ENCODE assay signal across 19 cellular contexts in the genomic region with DNA sequence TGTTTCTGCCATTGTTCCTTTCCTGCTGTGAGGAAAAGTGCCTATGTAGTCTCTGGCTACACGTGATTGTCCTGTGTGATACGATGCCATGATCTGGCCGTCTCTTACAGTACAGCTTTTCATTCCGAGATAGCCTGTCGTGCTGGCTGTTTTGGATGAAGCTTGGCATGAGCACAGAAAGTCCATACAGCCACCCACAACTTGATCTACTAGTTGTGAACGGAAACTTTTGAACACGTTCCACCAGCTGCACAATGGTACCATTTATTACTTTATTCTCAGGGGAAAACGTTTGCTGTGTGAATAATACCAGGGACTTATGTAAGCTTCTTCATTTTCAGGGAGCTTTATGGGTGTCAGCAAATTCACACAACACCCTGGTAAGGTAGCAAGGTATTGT.
DNase-seq lines count a peak whose midpoint lies in the region; ATAC-seq and TF ChIP-seq lines count a peak whose summit lies in the region.
"Had no signal": no experiment of that assay in that cellular context is flagged by ENCODE, and none has a peak within 500 bp of the region (broad histone marks: within the 10 kb centered on the region; RNA-seq: fewer than 3 reads in every experiment).

No MANE protein-coding gene starts in this region.

- no TSS peak for BruUV-seq in mammary epithelial cell (replicated peaks; lab: Mats Ljungman, UMichigan)

- H3K9me3 ChIP-seq in mammary epithelial cell (replicated peaks; ENCODE audit: insufficient read depth, low read length) (no peaks in the 10 kb centered on the region), suprapubic skin (no peaks in the 10 kb centered on the region)
- H3K9me3 ChIP-seq: BE2C had no signal

- H3K9ac ChIP-seq in mammary epithelial cell (ENCODE audit: insufficient read depth, low read length): no peak overlapping the region

- no peak overlapping the region for H3K27ac Mint-ChIP-seq in activated CD4-positive, alpha-beta memory T cell treated with anti-CD3 and anti-CD28 coated beads, Interleukin-2, amount 10 ng/mL, durations not matched to agents 7 days and 5 days
- H3K27ac Mint-ChIP-seq: CD8-positive, alpha-beta T cell had no signal

- POLR2A ChIA-PET in activated CD4-positive, alpha-beta memory T cell treated with anti-CD3 and anti-CD28 coated beads, Interleukin-2, amount 10 ng/mL, durations not matched to agents 7 days and 5 days (lab: Charles Lee): no interaction called here

- CTCF ChIA-PET in mammary epithelial cell (lab: Charles Lee; ENCODE audit: low non-redundant PET): no interaction called here
- CTCF ChIA-PET in activated CD4-positive, alpha-beta memory T cell treated with anti-CD3 and anti-CD28 coated beads, Interleukin-2, amount 10 ng/mL, durations not matched to agents 7 days and 5 days (lab: Charles Lee): no interaction called here

- H3K27ac ChIP-seq in mammary epithelial cell (ENCODE audit: insufficient read depth, low read depth, low read length) (no peak overlapping the region), suprapubic skin (peak overlapping the region; percentile 36)

- no peak for DNase-seq in Right ventricle myocardium inferior (ENCODE audit: missing footprints)
- DNase-seq in cardiac septum (ENCODE audit: low spot score): no peak
- DNase-seq in mammary epithelial cell: peak; percentile 42
- DNase-seq in left lobe of liver (ENCODE audit: low spot score): peak; percentile 38
- no peak for DNase-seq in suprapubic skin (ENCODE audit: low spot score in 2 of 2)
- DNase-seq in NCI-H526 (lab: John Stamatoyannopoulos, UW): no peak
- DNase-seq in activated CD4-positive, alpha-beta memory T cell treated with anti-CD3 and anti-CD28 coated beads, Interleukin-2, amount 10 ng/mL, durations not matched to agents 7 days and 5 days: no peak
- DNase-seq: 8988T; BE2C; CD8-positive, alpha-beta T cell; DMS79 treated with DMSO at 0.1 percent for 48 hours; HCEC 1CT; NCI-H1048; NCI-H2107; NCI-H2227 treated with DMSO at 0.1 percent for 48 hours; NCI-H524; SIG-M5 had no signal

- H3K4me1 ChIP-seq in mammary epithelial cell (ENCODE audit: insufficient read depth, low read length) (no peaks in the 10 kb centered on the region), suprapubic skin (peaks cover 16% of the 10 kb centered on the region)

- dilution Hi-C loops in mammary epithelial cell (cut with HindIII; ENCODE audit: low sequenced_read_pairs): no loop called here

- H3K36me3 Mint-ChIP-seq in activated CD4-positive, alpha-beta memory T cell treated with anti-CD3 and anti-CD28 coated beads, Interleukin-2, amount 10 ng/mL, durations not matched to agents 7 days and 5 days (ENCODE audit: low read depth): no peaks in the 10 kb centered on the region
- H3K36me3 Mint-ChIP-seq: CD8-positive, alpha-beta T cell had no signal

- ATAC-seq in Right ventricle myocardium inferior (peak; percentile 40), left lobe of liver (no peak), HG03135 (IDR thresholded peaks at IDR 0.05; ENCODE audit: unreplicated experiment) (no peak)
- ATAC-seq: CD8-positive, alpha-beta T cell; K562 had no signal

- H3K4me3 Mint-ChIP-seq in activated CD4-positive, alpha-beta memory T cell treated with anti-CD3 and anti-CD28 coated beads, Interleukin-2, amount 10 ng/mL, durations not matched to agents 7 days and 5 days: no peak overlapping the region
- H3K4me3 Mint-ChIP-seq: CD8-positive, alpha-beta T cell had no signal

- WGBS in mammary epithelial cell (ENCODE audit: low coverage, missing lambda C conversion rate): 11% methylated on average over 7 of the region's 8 CpGs
- 54% methylated on average over 8 of the region's 8 CpGs for WGBS in suprapubic skin

- in situ Hi-C loops in mammary epithelial cell (cut with MboI; ENCODE audit: low sequenced_read_pairs in 2 of 2): no loop called here

- H2AFZ ChIP-seq in mammary epithelial cell (ENCODE audit: low read depth, low read length): peak overlapping the region; percentile 76

- H3K9me3 Mint-ChIP-seq in activated CD4-positive, alpha-beta memory T cell treated with anti-CD3 and anti-CD28 coated beads, Interleukin-2, amount 10 ng/mL, durations not matched to agents 7 days and 5 days: no peaks in the 10 kb centered on the region
- H3K9me3 Mint-ChIP-seq: CD8-positive, alpha-beta T cell had no signal

- no peak for TF ChIP-seq POLR2A in suprapubic skin (IDR thresholded peaks at IDR 0.05)

- no peak for TF ChIP-seq CTCF in mammary epithelial cell (conservative IDR thresholded peaks at IDR 0.05 in 1 of 2, IDR thresholded peaks at IDR 0.05 in 1 of 2; ENCODE audit: extremely low read depth in 1 of 2, insufficient read depth in 1 of 2, low read depth in 1 of 2, low read length in 2 of 2)
- TF ChIP-seq CTCF in suprapubic skin (IDR thresholded peaks at IDR 0.05): no peak

- no peaks in the 10 kb centered on the region for H3K79me2 ChIP-seq in mammary epithelial cell (ENCODE audit: insufficient read depth, low read length)

- H3K27me3 ChIP-seq in mammary epithelial cell (ENCODE audit: insufficient read depth, low read length) (no peaks in the 10 kb centered on the region), suprapubic skin (no peaks in the 10 kb centered on the region)
- H3K27me3 ChIP-seq: BE2C had no signal

- H3K4me2 ChIP-seq in mammary epithelial cell (ENCODE audit: insufficient read depth, low read depth, low read length): no peak overlapping the region

- H3K4me1 Mint-ChIP-seq in activated CD4-positive, alpha-beta memory T cell treated with anti-CD3 and anti-CD28 coated beads, Interleukin-2, amount 10 ng/mL, durations not matched to agents 7 days and 5 days: peaks cover 11% of the 10 kb centered on the region

- H3K36me3 ChIP-seq in mammary epithelial cell (ENCODE audit: insufficient read depth, low read length) (no peaks in the 10 kb centered on the region), suprapubic skin (no peaks in the 10 kb centered on the region)
- H3K36me3 ChIP-seq: BE2C had no signal

- no peak overlapping the region for H3K4me3 ChIP-seq in mammary epithelial cell (replicated peaks in 1 of 3; ENCODE audit: insufficient read depth in 1 of 3, low read depth in 2 of 3, low read length in 3 of 3)
- H3K4me3 ChIP-seq in suprapubic skin: no peak overlapping the region
- H3K4me3 ChIP-seq: K562 had no signal

- H4K20me1 ChIP-seq in mammary epithelial cell (ENCODE audit: insufficient read depth, low read length): no peaks in the 10 kb centered on the region

- no peak for TF ChIP-seq EP300 in suprapubic skin (IDR thresholded peaks at IDR 0.05)

- H3K27me3 Mint-ChIP-seq in activated CD4-positive, alpha-beta memory T cell treated with anti-CD3 and anti-CD28 coated beads, Interleukin-2, amount 10 ng/mL, durations not matched to agents 7 days and 5 days: no peaks in the 10 kb centered on the region

- intact Hi-C loops in Right ventricle myocardium inferior (cut with DNase I): no loop called here
- intact Hi-C loops in cardiac septum (cut with DNase I): no loop called here
- intact Hi-C loops in mammary epithelial cell (cut with micrococcal nuclease): no loop called here

Comparison
In these comparisons a context has a peak if more than half of its experiments do, and no peak if none do; other contexts are left out.
1. DNase-seq: peak in mammary epithelial cell (single experiment) and left lobe of liver (single experiment); none in Right ventricle myocardium inferior (single experiment), cardiac septum (single experiment), suprapubic skin (0 of 2), NCI-H526 (0 of 2) and activated CD4-positive, alpha-beta memory T cell treated with anti-CD3 and anti-CD28 coated beads, Interleukin-2, amount 10 ng/mL, durations not matched to agents 7 days and 5 days (single experiment).